33 cellular contexts compared by ENCODE assay signal in genomic region chr2:198387677-198388076, GRCh38.
"Had no signal": no experiment of that assay in that cellular context is flagged by ENCODE, and none has a peak within 500 bp of the region (broad histone marks: within the 10 kb centered on the region; RNA-seq: fewer than 3 reads in every experiment).

No MANE protein-coding gene starts in this region.

- H3K9me3 ChIP-seq: MG63 had no signal

- DNase-seq: Karpas-422, Kasumi-1, MG63, MM.1S, MV-4-11, NCI-H1048, NCI-H1092, NCI-H1092 treated with DMSO at 0.1 percent for 48 hours, NCI-H1105, NCI-H1105 treated with DMSO at 0.1 percent for 48 hours, NCI-H1417, NCI-H1417 treated with DMSO at 0.1 percent for 48 hours, NCI-H1436, NCI-H1436 treated with DMSO at 0.1 percent for 48 hours, NCI-H146, NCI-H1694, NCI-H1694 treated with DMSO at 0.1 percent for 48 hours, NCI-H187, NCI-H187 treated with DMSO at 0.1 percent for 48 hours, NCI-H1930, NCI-H2029, NCI-H2029 treated with DMSO at 0.1 percent for 48 hours, NCI-H2081, NCI-H2081 treated with DMSO at 0.1 percent for 48 hours, NCI-H2107, NCI-H2171, NCI-H2171 treated with DMSO at 0.1 percent for 48 hours, NCI-H2227 treated with DMSO at 0.1 percent for 48 hours, NCI-H226, NCI-H345, NCI-H446, NCI-H446 treated with DMSO at 0.1 percent for 48 hours, NCI-H510A had no signal

- H3K36me3 ChIP-seq: MG63 had no signal

- H3K4me3 ChIP-seq: MG63 had no signal
